Comparison of ENCODE assay signal across 21 cellular contexts in the genomic region with DNA sequence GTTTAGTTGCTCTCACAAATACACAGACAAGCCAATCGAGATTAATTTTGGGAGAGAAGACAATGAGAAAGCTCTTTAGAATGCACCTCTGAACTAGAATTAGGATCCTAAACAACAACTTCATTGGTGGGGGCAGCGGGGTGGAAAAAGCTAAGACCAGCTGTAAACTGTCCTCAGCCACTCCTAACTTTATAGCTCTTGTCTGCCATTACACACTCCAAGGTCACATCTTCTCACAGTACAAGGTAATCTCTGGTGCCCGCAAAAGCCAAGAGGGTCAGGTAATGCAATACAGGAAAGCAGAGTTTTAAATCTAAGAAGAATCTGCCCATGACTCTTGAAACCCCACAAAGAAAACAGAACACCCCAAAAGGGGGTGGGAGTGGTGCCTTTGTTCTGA. TPM values are rescaled to one million over a fixed set of nuclear protein-coding genes. Genes with fewer than 3 reads are reported as not detected.
A peak's percentile ranks its signal among the peaks of the same experiment; 100 is the strongest.
DNase-seq lines count a peak whose midpoint lies in the region; ATAC-seq and TF ChIP-seq lines count a peak whose summit lies in the region.
"Had no signal": no experiment of that assay in that cellular context is flagged by ENCODE, and none has a peak within 500 bp of the region (broad histone marks: within the 10 kb centered on the region; RNA-seq: fewer than 3 reads in every experiment).

No MANE protein-coding gene starts in this region.

- TF ChIP-seq CTCF in breast epithelium (IDR thresholded peaks at IDR 0.05) (no peak), lower lobe of right lung (IDR thresholded peaks at IDR 0.05) (no peak), suprapubic skin (IDR thresholded peaks at IDR 0.05) (no peak), gastroesophageal sphincter (IDR thresholded peaks at IDR 0.05) (no peak)

- no peak for TF ChIP-seq POLR2A in breast epithelium (IDR thresholded peaks at IDR 0.05)
- TF ChIP-seq POLR2A in suprapubic skin (IDR thresholded peaks at IDR 0.05) = no peak
- no peak for TF ChIP-seq POLR2A in gastroesophageal sphincter (IDR thresholded peaks at IDR 0.05)

- H3K4me1 ChIP-seq in breast epithelium = no peaks in the 10 kb centered on the region
- peaks cover 4% of the 10 kb centered on the region for H3K4me1 ChIP-seq in lower lobe of right lung
- H3K4me1 ChIP-seq in suprapubic skin = peaks cover 13% of the 10 kb centered on the region
- no peaks in the 10 kb centered on the region for H3K4me1 ChIP-seq in gastroesophageal sphincter

- 78% methylated on average over 3 of the region's 3 CpGs for WGBS in suprapubic skin
- 86 to 92% methylated on average over 2 to 3 of the region's 3 CpGs for WGBS in gastroesophageal sphincter (ENCODE audit: low coverage in 1 of 2), 2 donors

- DNase-seq in Right ventricle myocardium superior = no peak
- DNase-seq in left cardiac atrium = no peak
- no peak for DNase-seq in breast epithelium (ENCODE audit: low spot score in 2 of 2)
- DNase-seq in lower lobe of right lung = no peak
- DNase-seq in suprapubic skin (ENCODE audit: low spot score in 2 of 2) = no peak
- DNase-seq in kidney glomerular epithelial cell (lab: John Stamatoyannopoulos, UW) = no peak
- DNase-seq: Calu3, DMS79 treated with DMSO at 0.1 percent for 48 hours, GF-D8, H9, KG1, MM.1S, NCI-H2029, NCI-H446 treated with DMSO at 0.1 percent for 48 hours, NCI-H526, NCI-H82, RPMI8226, SHP77 treated with DMSO at 0.1 percent for 48 hours had no signal

- H3K36me3 ChIP-seq in breast epithelium = no peaks in the 10 kb centered on the region
- H3K36me3 ChIP-seq in lower lobe of right lung = no peaks in the 10 kb centered on the region
- H3K36me3 ChIP-seq in suprapubic skin = no peaks in the 10 kb centered on the region
- no peaks in the 10 kb centered on the region for H3K36me3 ChIP-seq in gastroesophageal sphincter

- TF ChIP-seq EP300 in suprapubic skin (IDR thresholded peaks at IDR 0.05) (no peak), gastroesophageal sphincter (IDR thresholded peaks at IDR 0.05) (no peak)

- H3K27ac ChIP-seq in breast epithelium (peak overlapping the region; percentile 29 to 64), lower lobe of right lung (peak overlapping the region; percentile 37), suprapubic skin (peak overlapping the region; percentile 17), gastroesophageal sphincter (no peak overlapping the region)

- ATAC-seq in Right ventricle myocardium superior (ENCODE audit: poor library complexity) (peak; percentile 22), left cardiac atrium (no peak), lower lobe of right lung (no peak), gastroesophageal sphincter (no peak)
- ATAC-seq: GM23338 had no signal

- H3K9me3 ChIP-seq in breast epithelium (no peaks in the 10 kb centered on the region), lower lobe of right lung (peaks cover 13% of the 10 kb centered on the region), suprapubic skin (peaks cover 6% of the 10 kb centered on the region), gastroesophageal sphincter (no peaks in the 10 kb centered on the region)

- intact Hi-C loops in Right ventricle myocardium superior (cut with DNase I) (loop anchor here (5.0 kb wide), 1 partner anchor 94 kb away; no protein-coding TSS in a partner anchor), left cardiac atrium (cut with DNase I) (no loop called here), breast epithelium (cut with DNase I; ENCODE audit: low total_unique reads) (no loop called here), lower lobe of right lung (cut with DNase I) (no loop called here)

- H3K4me3 ChIP-seq in breast epithelium = no peak overlapping the region
- no peak overlapping the region for H3K4me3 ChIP-seq in lower lobe of right lung
- no peak overlapping the region for H3K4me3 ChIP-seq in suprapubic skin
- no peak overlapping the region for H3K4me3 ChIP-seq in gastroesophageal sphincter
- H3K4me3 ChIP-seq: GM23338 had no signal

- no peaks in the 10 kb centered on the region for H3K27me3 ChIP-seq in breast epithelium
- no peaks in the 10 kb centered on the region for H3K27me3 ChIP-seq in lower lobe of right lung (ENCODE audit: low read depth)
- no peaks in the 10 kb centered on the region for H3K27me3 ChIP-seq in suprapubic skin
- peaks cover 3% of the 10 kb centered on the region for H3K27me3 ChIP-seq in gastroesophageal sphincter

RNA-seq across cellular contexts. Expression of gene IL22RA2, which starts 17.8 kb away (rescaled TPM):
- total RNA-seq in Right ventricle myocardium superior = not detected
- total RNA-seq in left cardiac atrium = not detected
- under 1 TPM in 1 of 3 donors, not detected in 2; 0.15 TPM for total RNA-seq in breast epithelium
- total RNA-seq in lower lobe of right lung = not detected
- under 1 TPM in 2 of 4 donors, not detected in 2; 0.26 to 0.56 TPM for total RNA-seq in suprapubic skin
- total RNA-seq in gastroesophageal sphincter = not detected
- total RNA-seq: A172, Calu3, GM23338, H9 had no signal

RNA-seq across cellular contexts. Expression of gene IFNGR1, which starts 27.9 kb away (rescaled TPM):
- total RNA-seq in Right ventricle myocardium superior (99.9 TPM), left cardiac atrium (100 to 1,000 TPM; 128 to 158 TPM), breast epithelium (100 to 1,000 TPM; 126 to 207 (median 144) TPM), lower lobe of right lung (208 TPM), suprapubic skin (10 to 100 TPM; 77.8 to 91.5 (median 84.3) TPM), gastroesophageal sphincter (100 to 1,000 TPM in 1 of 4 donors, 10 to 100 TPM in 3; 45.8 to 104 (median 66.9) TPM)

Comparison
In these comparisons a context has a peak if more than half of its experiments do, and no peak if none do; other contexts are left out.
1. H3K27ac ChIP-seq: peak in breast epithelium (2 of 2), lower lobe of right lung (single experiment) and suprapubic skin (single experiment); none in gastroesophageal sphincter (0 of 4).